30 cellular contexts compared by ENCODE assay signal in genomic region chr10:31823358-31823757, GRCh38.
"Had no signal": no experiment of that assay in that cellular context is flagged by ENCODE, and none has a peak within 500 bp of the region (broad histone marks: within the 10 kb centered on the region; RNA-seq: fewer than 3 reads in every experiment).

No MANE protein-coding gene starts in this region.

- H3K27me3 Mint-ChIP-seq: activated B cell treated with CpG ODN at 0.5 μM for 24 hours; activated CD8-positive, alpha-beta T cell treated with anti-CD3 and anti-CD28 coated beads for 36 hours; activated naive CD8-positive, alpha-beta T cell; activated T-helper 17 cell treated with anti-CD3 and anti-CD28 coated beads, Interleukin-2, amount 50 U/mL, for 72 hours; central memory CD8-positive, alpha-beta T cell; dendritic cell treated with granulocyte-macrophage colony-stimulating factor and Interleukin-4, amounts not matched to agents 40 ng/mL and 50 ng/mL, for 4 days; T-helper 17 cell had no signal

- H3K4me1 Mint-ChIP-seq: activated B cell treated with CpG ODN at 0.5 μM for 24 hours; activated T-helper 17 cell treated with anti-CD3 and anti-CD28 coated beads, Interleukin-2, amount 50 U/mL, for 72 hours; central memory CD8-positive, alpha-beta T cell had no signal

- DNase-seq: activated B cell treated with CpG ODN at 0.5 μM for 24 hours; activated CD4-positive, alpha-beta T cell treated with anti-CD3 and anti-CD28 coated beads for 48 hours; activated CD4-positive, alpha-beta T cell treated with anti-CD3 and anti-CD28 coated beads, Interleukin-2, amount 50 U/mL, for 1 hour; activated CD4-positive, alpha-beta T cell treated with anti-CD3 and anti-CD28 coated beads, Interleukin-2, amount 50 U/mL, for 48 hours; activated CD8-positive, alpha-beta memory T cell treated with anti-CD3 and anti-CD28 coated beads for 24 hours; activated CD8-positive, alpha-beta T cell treated with anti-CD3 and anti-CD28 coated beads for 36 hours; activated effector memory CD4-positive, alpha-beta T cell treated with Interleukin-2 at 50 U/mL for 16 hours; activated gamma-delta T cell treated with Interleukin-2 at 50 U/mL for 16 hours; activated naive CD4-positive, alpha-beta T cell treated with anti-CD3 and anti-CD28 coated beads, Interleukin-2, amount 50 U/mL, for 16 hours; activated naive CD4-positive, alpha-beta T cell treated with Interleukin-2 at 50 U/mL for 16 hours; activated T-cell treated with anti-CD3 and anti-CD28 coated beads, Interleukin-2, amount 50 U/mL, for 4 hours; amniotic stem cell; anterior cingulate cortex; dorsolateral prefrontal cortex; effector memory CD4-positive, alpha-beta T cell; endodermal cell; foreskin keratinocyte; T-helper 1 cell; T-helper 17 cell; T1000 had no signal

- H3K27ac ChIP-seq: coronary artery, dorsolateral prefrontal cortex, foreskin keratinocyte, gastroesophageal sphincter, VCaP had no signal

- H3K9me3 Mint-ChIP-seq: activated B cell treated with CpG ODN at 0.5 μM for 24 hours; activated CD8-positive, alpha-beta T cell treated with anti-CD3 and anti-CD28 coated beads for 36 hours; activated T-cell treated with anti-CD3 and anti-CD28 coated beads, Interleukin-2, amount 50 U/mL, for 4 hours; activated T-helper 17 cell treated with anti-CD3 and anti-CD28 coated beads, Interleukin-2, amount 50 U/mL, for 72 hours; central memory CD8-positive, alpha-beta T cell; dendritic cell treated with granulocyte-macrophage colony-stimulating factor and Interleukin-4, amounts not matched to agents 40 ng/mL and 50 ng/mL, for 4 days; endodermal cell; T-helper 2 cell treated with Interferon-gamma antibody and Interleukin-4, amounts not matched to agents 5 μg/mL and 100 μg/mL, for 36 hours had no signal

- ATAC-seq: activated CD4-positive, CD25-positive, alpha-beta regulatory T cell treated with anti-CD3 and anti-CD28 coated beads, Interleukin-2, amount 50 U/mL, for 24 hours; activated CD8-positive, alpha-beta T cell treated with anti-CD3 and anti-CD28 coated beads for 36 hours; activated T-cell treated with anti-CD3 and anti-CD28 coated beads, Interleukin-2, amount 50 U/mL, for 4 hours; activated T-helper 17 cell treated with anti-CD3 and anti-CD28 coated beads, Interleukin-2, amount 50 U/mL, for 72 hours; esophagus mucosa; foreskin keratinocyte; gastroesophageal sphincter; T-helper 17 cell had no signal

- H3K9me3 ChIP-seq: gastroesophageal sphincter had no signal

- H3K4me3 ChIP-seq: coronary artery, dorsolateral prefrontal cortex, gastroesophageal sphincter had no signal

- H3K4me3 Mint-ChIP-seq: activated B cell treated with CpG ODN at 0.5 μM for 24 hours; activated CD8-positive, alpha-beta T cell treated with anti-CD3 and anti-CD28 coated beads for 36 hours; activated naive CD8-positive, alpha-beta T cell; activated T-cell treated with anti-CD3 and anti-CD28 coated beads, Interleukin-2, amount 50 U/mL, for 4 hours; activated T-helper 17 cell treated with anti-CD3 and anti-CD28 coated beads, Interleukin-2, amount 50 U/mL, for 72 hours; central memory CD8-positive, alpha-beta T cell; dendritic cell treated with granulocyte-macrophage colony-stimulating factor and Interleukin-4, amounts not matched to agents 40 ng/mL and 50 ng/mL, for 4 days; endodermal cell; T-helper 17 cell; T-helper 2 cell treated with Interferon-gamma antibody and Interleukin-4, amounts not matched to agents 5 μg/mL and 100 μg/mL, for 36 hours had no signal

- H3K27me3 ChIP-seq: dorsolateral prefrontal cortex, foreskin keratinocyte, gastroesophageal sphincter had no signal

- H3K27ac Mint-ChIP-seq: activated B cell treated with CpG ODN at 0.5 μM for 24 hours; activated CD8-positive, alpha-beta T cell treated with anti-CD3 and anti-CD28 coated beads for 36 hours; activated naive CD8-positive, alpha-beta T cell; activated T-helper 17 cell treated with anti-CD3 and anti-CD28 coated beads, Interleukin-2, amount 50 U/mL, for 72 hours; dendritic cell treated with granulocyte-macrophage colony-stimulating factor and Interleukin-4, amounts not matched to agents 40 ng/mL and 50 ng/mL, for 4 days; endodermal cell; T-helper 17 cell; T-helper 2 cell treated with Interferon-gamma antibody and Interleukin-4, amounts not matched to agents 5 μg/mL and 100 μg/mL, for 36 hours had no signal

- H3K4me1 ChIP-seq: foreskin keratinocyte had no signal
